ENCODE assay signal across 8 cellular contexts in the genomic region with DNA sequence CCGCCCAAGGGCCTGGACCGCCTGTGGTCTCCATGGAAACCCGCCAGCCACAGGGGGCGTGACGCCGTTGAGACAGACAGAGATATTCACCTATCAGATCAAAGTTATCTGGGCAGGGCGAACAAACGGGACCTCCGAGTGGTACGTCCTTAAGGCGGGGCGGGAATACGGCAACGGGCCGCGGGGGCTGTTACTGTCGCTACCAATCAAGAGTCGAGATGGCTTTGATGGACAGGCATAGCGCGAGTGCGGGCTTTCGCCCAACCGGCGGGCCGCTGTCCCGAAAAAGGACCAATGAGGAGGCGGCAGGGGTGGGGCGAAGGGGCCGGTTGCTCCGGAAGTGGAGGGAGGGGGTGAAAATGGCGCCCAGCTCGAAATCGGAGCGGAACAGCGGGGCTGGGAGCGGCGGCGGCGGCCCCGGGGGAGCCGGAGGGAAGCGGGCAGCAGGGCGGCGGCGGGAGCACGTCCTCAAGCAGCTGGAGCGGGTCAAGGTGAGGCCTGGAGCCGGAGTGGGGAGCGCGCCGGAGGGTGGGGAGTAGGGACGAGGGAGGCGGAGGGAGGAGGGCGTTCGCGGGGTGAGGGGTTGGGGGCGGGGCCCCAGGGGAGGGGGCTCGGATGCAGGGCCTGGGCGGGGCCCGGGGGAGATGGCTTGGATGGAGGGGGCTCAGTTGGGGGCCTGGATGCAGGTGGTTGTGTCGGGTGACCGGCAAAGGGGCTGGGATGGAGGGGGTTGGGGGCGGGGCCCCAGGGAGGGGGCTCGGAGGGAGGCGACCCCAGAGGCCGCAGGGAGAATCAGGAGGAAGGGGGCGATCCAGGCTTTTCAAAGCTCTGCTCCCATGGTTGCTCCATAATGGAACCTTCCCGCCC. TPM values are rescaled to one million over a fixed set of nuclear protein-coding genes. Genes with fewer than 3 reads are reported as not detected.
DNase-seq lines count a peak whose midpoint lies in the region; ATAC-seq and TF ChIP-seq lines count a peak whose summit lies in the region.

A gene with protein sequence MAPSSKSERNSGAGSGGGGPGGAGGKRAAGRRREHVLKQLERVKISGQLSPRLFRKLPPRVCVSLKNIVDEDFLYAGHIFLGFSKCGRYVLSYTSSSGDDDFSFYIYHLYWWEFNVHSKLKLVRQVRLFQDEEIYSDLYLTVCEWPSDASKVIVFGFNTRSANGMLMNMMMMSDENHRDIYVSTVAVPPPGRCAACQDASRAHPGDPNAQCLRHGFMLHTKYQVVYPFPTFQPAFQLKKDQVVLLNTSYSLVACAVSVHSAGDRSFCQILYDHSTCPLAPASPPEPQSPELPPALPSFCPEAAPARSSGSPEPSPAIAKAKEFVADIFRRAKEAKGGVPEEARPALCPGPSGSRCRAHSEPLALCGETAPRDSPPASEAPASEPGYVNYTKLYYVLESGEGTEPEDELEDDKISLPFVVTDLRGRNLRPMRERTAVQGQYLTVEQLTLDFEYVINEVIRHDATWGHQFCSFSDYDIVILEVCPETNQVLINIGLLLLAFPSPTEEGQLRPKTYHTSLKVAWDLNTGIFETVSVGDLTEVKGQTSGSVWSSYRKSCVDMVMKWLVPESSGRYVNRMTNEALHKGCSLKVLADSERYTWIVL (plus strand): TSS at position 356 of the 867 bp plus-strand sequence. CDS start 4 bp downstream, at position 360.

- H3K9me3 ChIP-seq in Peyer's patch (no peaks in the 10 kb centered on the region), esophagus (ENCODE audit: control insufficient read depth in 2 of 2, insufficient read depth in 1 of 2, low read depth in 1 of 2, low read length in 1 of 2) (no peaks in the 10 kb centered on the region), mucosa of stomach (ENCODE audit: control insufficient read depth, low read length) (no peaks in the 10 kb centered on the region)

- 0 to 1% methylated on average over 54 to 66 of the region's 68 CpGs for WGBS in esophagus, 2 donors

- peak; percentile 96 for ATAC-seq in GM21737 (IDR thresholded peaks at IDR 0.05; ENCODE audit: unreplicated experiment)

- peak within 1 kb of the TSS; percentile 75; the same call in 1 of the 2 replicates for H3K9ac ChIP-seq in KMS-11
- H3K9ac ChIP-seq in mucosa of stomach (ENCODE audit: low read length): peak within 1 kb of the TSS; percentile 71

- H3K27ac ChIP-seq in KMS-11: peak within 1 kb of the TSS; percentile 58
- peak within 1 kb of the TSS; percentile 83 to 92 (median 90) for H3K27ac ChIP-seq in Peyer's patch
- H3K27ac ChIP-seq in esophagus (ENCODE audit: low read depth in 2 of 2, low read length in 1 of 2): peak within 1 kb of the TSS; percentile 82 to 92

- DNase-seq in DMS53 treated with DMSO at 0.1 percent for 48 hours (lab: John Stamatoyannopoulos, UW; ENCODE audit: unreplicated experiment) (peak; percentile 94), Peyer's patch (peak; percentile 98 to 100 (median 99))
- DNase-seq in activated T-cell treated with anti-CD3 and anti-CD28 coated beads, Interleukin-2, amount 50 U/mL, for 48 hours: peak; percentile 98 to 99
- peak; percentile 95 for DNase-seq in stimulated activated CD8-positive, alpha-beta memory T cell treated with anti-CD3 and anti-CD28 coated beads, Interleukin-7, amount 100 ng/mL, for 1 hour (ENCODE audit: low read depth in 2 of 2)

- H3K4me1 ChIP-seq in KMS-11 (ENCODE audit: low read depth, poor library complexity, severe bottlenecking): peaks cover 7% of the 10 kb centered on the region
- peaks cover 0 to 14% (median 5%) of the 10 kb centered on the region in 4 donors for H3K4me1 ChIP-seq in Peyer's patch
- peaks cover 4 to 14% of the 10 kb centered on the region in 2 donors for H3K4me1 ChIP-seq in esophagus (ENCODE audit: control insufficient read depth in 2 of 2, insufficient read depth in 2 of 2, low read length in 1 of 2)
- H3K4me1 ChIP-seq in mucosa of stomach (ENCODE audit: control insufficient read depth, insufficient read depth, low read length): peaks cover 12% of the 10 kb centered on the region

- peak; percentile 37 to 58 for TF ChIP-seq POLR2A in Peyer's patch (IDR thresholded peaks at IDR 0.05)

- peaks cover 10% of the 10 kb centered on the region; the same call in 1 of the 2 replicates for H3K79me2 ChIP-seq in KMS-11 (ENCODE audit: insufficient read depth, low read depth)

- no peaks in the 10 kb centered on the region for H4K20me1 ChIP-seq in KMS-11 (ENCODE audit: insufficient read depth)

- H3K4me3 ChIP-seq in KMS-11 (IDR thresholded peaks at IDR 0.05; ENCODE audit: insufficient read depth, low read depth, low read length) (no peak within 1 kb of the TSS), Peyer's patch (peak within 1 kb of the TSS; percentile 76 to 99 (median 89)), esophagus (ENCODE audit: low read depth in 1 of 2, low read length in 2 of 2) (peak within 1 kb of the TSS; percentile 69 to 98), mucosa of stomach (ENCODE audit: low read length) (peak within 1 kb of the TSS; percentile 88)

- TF ChIP-seq CTCF in KMS-11 (conservative IDR thresholded peaks at IDR 0.05; ENCODE audit: low read depth, low read length) (no peak), Peyer's patch (IDR thresholded peaks at IDR 0.05) (no peak)

- peak within 1 kb of the TSS; percentile 89 for H2AFZ ChIP-seq in KMS-11 (ENCODE audit: low read depth)

- H3K27me3 ChIP-seq in KMS-11 (ENCODE audit: insufficient read depth, low read depth) (no peaks in the 10 kb centered on the region), Peyer's patch (no peaks in the 10 kb centered on the region), esophagus (ENCODE audit: control insufficient read depth in 1 of 2, insufficient read depth in 2 of 2, low read length in 2 of 2) (no peaks in the 10 kb centered on the region), mucosa of stomach (ENCODE audit: control insufficient read depth, insufficient read depth, low read length) (no peaks in the 10 kb centered on the region)

- H3K4me2 ChIP-seq in KMS-11: peak within 1 kb of the TSS; percentile 82

- H3K36me3 ChIP-seq in KMS-11 (ENCODE audit: insufficient read depth) (no peaks in the 10 kb centered on the region), Peyer's patch (peaks cover 0 to 33% (median 0%) of the 10 kb centered on the region in 3 donors), esophagus (ENCODE audit: control insufficient read depth in 2 of 2, insufficient read depth in 2 of 2, low read length in 1 of 2) (peaks cover 0 to 16% of the 10 kb centered on the region in 2 donors), mucosa of stomach (ENCODE audit: control insufficient read depth, insufficient read depth, low read length) (peaks cover 14% of the 10 kb centered on the region)

RNA-seq across cellular contexts. Expression of the gene that starts here (rescaled TPM):
- 10 to 100 TPM; 15.8 to 64.4 (median 31.4) TPM for total RNA-seq in Peyer's patch
- 10 to 100 TPM; 31.6 to 50.5 TPM for polyA plus RNA-seq in esophagus
